In genomic region chr4:40187386-40187913, GRCh38 we compare ENCODE assay signal across 1 cellular context.
TF ChIP-seq lines count a peak whose summit lies in the region.

No MANE protein-coding gene starts in this region.

TF ChIP-seq in H1, 55 proteins besides CTCF, POLR2A, EP300 and RAD21:
- TF ChIP-seq BRCA1 (IDR thresholded peaks at IDR 0.05; ENCODE audit: low read depth, low read length): no peak
- no peak for TF ChIP-seq CHD7 (IDR thresholded peaks at IDR 0.05; ENCODE audit: insufficient replicate concordance, low read length)
- no peak for TF ChIP-seq KDM4A (IDR thresholded peaks at IDR 0.05; ENCODE audit: low read depth, low read length, severe bottlenecking)
- TF ChIP-seq RNF2 (IDR thresholded peaks at IDR 0.05; ENCODE audit: borderline replicate concordance, low read depth, low read length, missing control alignments, poor library complexity, severe bottlenecking): no peak
- TF ChIP-seq GTF2F1 (IDR thresholded peaks at IDR 0.05; ENCODE audit: borderline replicate concordance, low read depth, low read length): no peak
- no peak for TF ChIP-seq RFX5 (IDR thresholded peaks at IDR 0.05; ENCODE audit: borderline replicate concordance, low read depth, low read length)
- no peak for TF ChIP-seq ATF2 (IDR thresholded peaks at IDR 0.05; ENCODE audit: low read length)
- no peak for TF ChIP-seq CHD2 (IDR thresholded peaks at IDR 0.05; ENCODE audit: low read length)
- no peak for TF ChIP-seq SUZ12 (IDR thresholded peaks at IDR 0.05; ENCODE audit: low read length)
TF ChIP-seq in H1: peak in this region for 0.
